Comparison of ENCODE assay signal across 29 cellular contexts in the genomic region with DNA sequence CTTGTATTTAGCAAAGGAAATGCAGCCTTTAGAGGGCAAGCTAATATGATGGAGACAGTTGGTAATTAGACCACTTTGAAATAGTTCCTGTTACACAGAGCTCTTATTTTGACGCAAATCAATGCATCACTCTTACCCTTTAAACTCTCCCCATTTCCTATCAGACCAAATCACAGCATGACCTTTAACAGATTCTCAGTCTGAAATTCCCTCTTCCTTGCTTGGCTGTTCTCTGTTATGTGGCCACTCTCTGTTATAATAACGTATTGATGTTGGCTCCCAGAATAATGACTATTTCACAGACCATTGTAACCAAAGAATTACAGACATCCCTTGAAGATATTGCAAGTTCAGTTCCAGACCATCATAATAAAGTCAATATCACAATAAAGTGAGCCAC.
"Had no signal": no experiment of that assay in that cellular context is flagged by ENCODE, and none has a peak within 500 bp of the region (broad histone marks: within the 10 kb centered on the region; RNA-seq: fewer than 3 reads in every experiment).

No MANE protein-coding gene starts in this region.

- ATAC-seq: activated CD8-positive, alpha-beta T cell treated with anti-CD3 and anti-CD28 coated beads for 36 hours; activated T-cell treated with anti-CD3 and anti-CD28 coated beads, Interleukin-2, amount 50 U/mL, for 4 hours; activated T-helper 17 cell treated with anti-CD3 and anti-CD28 coated beads, Interleukin-2, amount 50 U/mL, for 72 hours; body of pancreas; effector memory CD8-positive, alpha-beta T cell; foreskin keratinocyte; gastroesophageal sphincter; heart right ventricle; T-helper 17 cell had no signal

- H3K4me3 Mint-ChIP-seq: activated CD8-positive, alpha-beta T cell treated with anti-CD3 and anti-CD28 coated beads for 36 hours; activated naive CD8-positive, alpha-beta T cell; activated T-cell treated with anti-CD3 and anti-CD28 coated beads, Interleukin-2, amount 50 U/mL, for 4 hours; activated T-helper 17 cell treated with anti-CD3 and anti-CD28 coated beads, Interleukin-2, amount 50 U/mL, for 72 hours; effector memory CD8-positive, alpha-beta T cell; T-helper 17 cell; T-helper 2 cell treated with Interferon-gamma antibody and Interleukin-4, amounts not matched to agents 5 μg/mL and 100 μg/mL, for 36 hours had no signal

- H3K27me3 ChIP-seq: body of pancreas, esophagus muscularis mucosa, foreskin keratinocyte, gastroesophageal sphincter, heart right ventricle had no signal

- H3K36me3 Mint-ChIP-seq: activated naive CD8-positive, alpha-beta T cell had no signal

- DNase-seq: activated CD4-positive, alpha-beta T cell treated with anti-CD3 and anti-CD28 coated beads for 1 hour; activated CD4-positive, alpha-beta T cell treated with anti-CD3 and anti-CD28 coated beads for 4 hours; activated CD4-positive, alpha-beta T cell treated with anti-CD3 and anti-CD28 coated beads, Interleukin-2, amount 50 U/mL, for 1 hour; activated CD4-positive, alpha-beta T cell treated with anti-CD3 and anti-CD28 coated beads, Interleukin-2, amount 50 U/mL, for 48 hours; activated CD8-positive, alpha-beta memory T cell treated with anti-CD3 and anti-CD28 coated beads for 24 hours; activated CD8-positive, alpha-beta T cell treated with anti-CD3 and anti-CD28 coated beads for 36 hours; activated effector memory CD4-positive, alpha-beta T cell treated with Interleukin-2 at 50 U/mL for 16 hours; activated gamma-delta T cell treated with Interleukin-2 at 50 U/mL for 16 hours; activated naive CD4-positive, alpha-beta T cell treated with anti-CD3 and anti-CD28 coated beads, Interleukin-2, amount 50 U/mL, for 16 hours; activated naive CD4-positive, alpha-beta T cell treated with Interleukin-2 at 50 U/mL for 16 hours; activated T-cell treated with anti-CD3 and anti-CD28 coated beads, Interleukin-2, amount 50 U/mL, for 4 hours; amniotic stem cell; anterior cingulate cortex; body of pancreas; caudate nucleus; cortex of kidney; dermis blood vessel endothelial cell; effector CD4-positive, alpha-beta T cell; effector memory CD8-positive, alpha-beta T cell; erythroblast; foreskin keratinocyte; heart right ventricle; T-helper 1 cell; T-helper 17 cell had no signal

- H3K4me3 ChIP-seq: body of pancreas, esophagus muscularis mucosa, gastroesophageal sphincter, heart right ventricle had no signal

- H3K27ac ChIP-seq: body of pancreas, esophagus muscularis mucosa, foreskin keratinocyte, gastroesophageal sphincter had no signal

- H3K9me3 ChIP-seq: body of pancreas had no signal

- H3K4me1 Mint-ChIP-seq: activated T-helper 17 cell treated with anti-CD3 and anti-CD28 coated beads, Interleukin-2, amount 50 U/mL, for 72 hours; T-helper 17 cell had no signal

- H3K36me3 ChIP-seq: esophagus muscularis mucosa, gastroesophageal sphincter, heart right ventricle had no signal

- H3K9me3 Mint-ChIP-seq: activated CD8-positive, alpha-beta T cell treated with anti-CD3 and anti-CD28 coated beads for 36 hours; activated T-cell treated with anti-CD3 and anti-CD28 coated beads, Interleukin-2, amount 50 U/mL, for 4 hours; activated T-helper 17 cell treated with anti-CD3 and anti-CD28 coated beads, Interleukin-2, amount 50 U/mL, for 72 hours; T-helper 2 cell treated with Interferon-gamma antibody and Interleukin-4, amounts not matched to agents 5 μg/mL and 100 μg/mL, for 36 hours had no signal

- H3K4me1 ChIP-seq: body of pancreas, foreskin keratinocyte, gastroesophageal sphincter had no signal

- H3K27ac Mint-ChIP-seq: activated CD8-positive, alpha-beta T cell treated with anti-CD3 and anti-CD28 coated beads for 36 hours; activated naive CD8-positive, alpha-beta T cell; activated T-helper 17 cell treated with anti-CD3 and anti-CD28 coated beads, Interleukin-2, amount 50 U/mL, for 72 hours; effector memory CD8-positive, alpha-beta T cell; T-helper 17 cell; T-helper 2 cell treated with Interferon-gamma antibody and Interleukin-4, amounts not matched to agents 5 μg/mL and 100 μg/mL, for 36 hours had no signal
